In the genomic region with DNA sequence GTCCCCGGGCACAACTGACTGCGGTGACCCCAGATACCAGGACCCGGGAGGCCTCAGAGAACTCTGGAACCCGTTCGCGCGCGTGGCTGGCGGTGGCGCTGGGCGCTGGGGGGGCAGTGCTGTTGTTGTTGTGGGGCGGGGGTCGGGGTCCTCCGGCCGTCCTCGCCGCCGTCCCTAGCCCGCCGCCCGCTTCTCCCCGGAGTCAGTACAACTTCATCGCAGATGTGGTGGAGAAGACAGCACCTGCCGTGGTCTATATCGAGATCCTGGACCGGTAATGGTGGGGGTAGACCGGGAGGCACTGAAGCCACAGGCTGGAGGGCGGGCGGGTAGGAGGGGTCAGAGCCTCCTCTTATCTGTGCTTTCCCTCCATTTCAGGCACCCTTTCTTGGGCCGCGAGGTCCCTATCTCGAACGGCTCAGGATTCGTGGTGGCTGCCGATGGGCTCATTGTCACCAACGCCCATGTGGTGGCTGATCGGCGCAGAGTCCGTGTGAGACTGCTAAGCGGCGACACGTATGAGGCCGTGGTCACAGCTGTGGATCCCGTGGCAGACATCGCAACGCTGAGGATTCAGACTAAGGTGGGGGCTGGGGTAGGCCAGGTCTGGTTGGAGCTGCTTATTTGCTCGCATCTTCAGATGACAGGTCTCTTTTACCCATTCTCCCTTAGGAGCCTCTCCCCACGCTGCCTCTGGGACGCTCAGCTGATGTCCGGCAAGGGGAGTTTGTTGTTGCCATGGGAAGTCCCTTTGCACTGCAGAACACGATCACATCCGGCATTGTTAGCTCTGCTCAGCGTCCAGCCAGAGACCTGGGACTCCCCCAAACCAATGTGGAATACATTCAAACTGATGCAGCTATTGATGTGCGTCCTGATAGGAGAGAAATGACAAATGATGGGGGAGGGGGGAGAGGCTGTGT, we compare ENCODE assay signal across 8 cellular contexts. TPM values are rescaled to one million over a fixed set of nuclear protein-coding genes. Genes with fewer than 3 reads are reported as not detected.
A peak's percentile ranks its signal among the peaks of the same experiment; 100 is the strongest.
DNase-seq lines count a peak whose midpoint lies in the region; ATAC-seq and TF ChIP-seq lines count a peak whose summit lies in the region.

No MANE protein-coding gene starts in this region.

- CTCF ChIA-PET in BJ (lab: Yijun Ruan, JAX): interaction anchor here (0.7 to 3.1 kb wide), 8 partner anchors 9 to 138 kb away, joined by 3 to 8 read pairs (median 3); a partner anchor contains a TSS

- no peak for TF ChIP-seq CTCF in BJ (IDR thresholded peaks at IDR 0.05; ENCODE audit: insufficient read depth, low read depth, low read length)

- H3K27me3 ChIP-seq in BJ (ENCODE audit: control insufficient read depth, insufficient read depth, low read length): no peaks in the 10 kb centered on the region

- POLR2A ChIA-PET in BJ (lab: Charles Lee): interaction anchor here (1.0 kb wide), 1 partner anchor 27 kb away, joined by 4 read pairs; no protein-coding TSS in a partner anchor

- DNase-seq in BJ (ENCODE audit: low read depth) (no peak), T-helper 2 cell (peak in 3 of 5 experiments; percentile 33 to 82 (median 71)), kidney tubule cell (ENCODE audit: low spot score) (peak; percentile 40)
- DNase-seq in central memory CD4-positive, alpha-beta T cell: peak; percentile 45
- DNase-seq in stimulated activated CD4-positive, alpha-beta T cell treated with anti-CD3 and anti-CD28 coated beads, Interleukin-4, amount 100 ng/mL, for 24 hours: peak; percentile 44

- H3K4me3 ChIP-seq in BJ (ENCODE audit: low read depth, low read length): peak overlapping the region; percentile 52

- peaks cover 24% of the 10 kb centered on the region for H3K36me3 ChIP-seq in BJ (ENCODE audit: control insufficient read depth, insufficient read depth, low read length)

- peak; percentile 29 for ATAC-seq in GM19035 (IDR thresholded peaks at IDR 0.05; ENCODE audit: unreplicated experiment)
- peak; percentile 36 for ATAC-seq in HG03460 (IDR thresholded peaks at IDR 0.05; ENCODE audit: unreplicated experiment)
- no peak for ATAC-seq in GM18519 (IDR thresholded peaks at IDR 0.05; ENCODE audit: low FRiP score, unreplicated experiment)

RNA-seq across cellular contexts. Expression of a gene that starts 0.8 kb away (rescaled TPM):
- 26.0 and 36.1 TPM in 2 replicates for polyA plus RNA-seq in BJ (2011; rRNA removed)
- 19.0 and 32.7 TPM in 2 replicates for polyA minus RNA-seq in BJ (2011; rRNA and poly(A)+ RNA removed)

RNA-seq across cellular contexts. Expression of a gene that starts 1.0 kb away (rescaled TPM):
- polyA plus RNA-seq in BJ (2011; rRNA removed): 79.5 and 104 TPM in 2 replicates
- polyA minus RNA-seq in BJ (2011; rRNA and poly(A)+ RNA removed): 57.6 and 71.8 TPM in 2 replicates

RNA-seq across cellular contexts. Expression of a gene that starts 4.5 kb away (rescaled TPM):
- polyA plus RNA-seq in BJ (2011; rRNA removed): 0.12 TPM in 1 of 2 replicates, not detected in the other
- not detected in 2 replicates for polyA minus RNA-seq in BJ (2011; rRNA and poly(A)+ RNA removed)

RNA-seq across cellular contexts. Expression of a gene that starts 16.2 kb away (rescaled TPM):
- not detected in 2 replicates for polyA plus RNA-seq in BJ (2011; rRNA removed)
- polyA minus RNA-seq in BJ (2011; rRNA and poly(A)+ RNA removed): not detected in 2 replicates

RNA-seq across cellular contexts. Expression of a gene that starts 23.0 kb away (rescaled TPM):
- polyA plus RNA-seq in BJ (2011; rRNA removed): 28.7 and 30.6 TPM in 2 replicates
- polyA minus RNA-seq in BJ (2011; rRNA and poly(A)+ RNA removed): 29.8 and 59.0 TPM in 2 replicates
